ENCODE assay signal across 8 cellular contexts in genomic region chr17:77011173-77012011, GRCh38.
A peak's percentile ranks its signal among the peaks of the same experiment; 100 is the strongest.
DNase-seq lines count a peak whose midpoint lies in the region; ATAC-seq and TF ChIP-seq lines count a peak whose summit lies in the region.

No MANE protein-coding gene starts in this region.

- H3K27ac ChIP-seq in cardiac muscle cell, result no peak overlapping the region

- H3K4me1 ChIP-seq in cardiac muscle cell (ENCODE audit: low read depth), result no peaks in the 10 kb centered on the region

- ATAC-seq in HG03354 (IDR thresholded peaks at IDR 0.05; ENCODE audit: poor library complexity, severe bottlenecking, unreplicated experiment) (no peak), HG02852 (IDR thresholded peaks at IDR 0.05; ENCODE audit: unreplicated experiment) (no peak)

- no peaks in the 10 kb centered on the region for H3K27me3 ChIP-seq in cardiac muscle cell

- intact Hi-C loops in cardiac septum (cut with DNase I), result no loop called here

- H3K9me3 ChIP-seq in cardiac muscle cell (ENCODE audit: low read depth), result no peaks in the 10 kb centered on the region

- no peaks in the 10 kb centered on the region for H3K36me3 ChIP-seq in cardiac muscle cell

- DNase-seq in cardiac muscle cell (ENCODE audit: low read depth in 1 of 2, low spot score in 1 of 2) (peak; percentile 58 to 70), cardiac septum (ENCODE audit: low spot score) (no peak), NCI-H226 (peak; percentile 17), fibroblast of villous mesenchyme (ENCODE audit: low read depth) (peak; percentile 48)
- peak; percentile 70 for DNase-seq in activated CD8-positive, alpha-beta memory T cell treated with anti-CD3 and anti-CD28 coated beads for 24 hours
- DNase-seq in stimulated activated CD4-positive, alpha-beta T cell treated with anti-CD3 and anti-CD28 coated beads, Interleukin-4, amount 100 ng/mL, for 1 hour, result peak; percentile 50

- TF ChIP-seq CTCF in cardiac muscle cell (IDR thresholded peaks at IDR 0.05; ENCODE audit: low read depth, low read length) (peak; percentile 77), fibroblast of villous mesenchyme (IDR thresholded peaks at IDR 0.05; ENCODE audit: insufficient read depth, low read depth, low read length) (peak; percentile 71)

- H3K4me3 ChIP-seq in cardiac muscle cell (no peak overlapping the region), fibroblast of villous mesenchyme (ENCODE audit: low read depth, low read length) (no peak overlapping the region)
